Comparison of ENCODE assay signal across 34 cellular contexts in genomic region chr15:66378814-66379430, GRCh38.
"Had no signal": no experiment of that assay in that cellular context is flagged by ENCODE, and none has a peak within 500 bp of the region (broad histone marks: within the 10 kb centered on the region; RNA-seq: fewer than 3 reads in every experiment).

No MANE protein-coding gene starts in this region.

- H3K4me3 Mint-ChIP-seq: activated CD4-positive, alpha-beta memory T cell treated with anti-CD3 and anti-CD28 coated beads, Interleukin-2, amount 10 ng/mL, durations not matched to agents 7 days and 5 days; activated CD4-positive, alpha-beta T cell treated with anti-CD3 and anti-CD28 coated beads for 36 hours; activated CD4-positive, alpha-beta T cell treated with anti-CD3 and anti-CD28 coated beads, Interleukin-2, amount 10 ng/mL, durations not matched to agents 7 days and 5 days; activated CD8-positive, alpha-beta memory T cell treated with anti-CD3 and anti-CD28 coated beads, Interleukin-2, amount 10 ng/mL, durations not matched to agents 7 days and 5 days; activated CD8-positive, alpha-beta T cell treated with anti-CD3 and anti-CD28 coated beads, Interleukin-2, amount 10 ng/mL, durations not matched to agents 7 days and 5 days; activated naive CD4-positive, alpha-beta T cell treated with anti-CD3 and anti-CD28 coated beads, Interleukin-2, amount 10 ng/mL, durations not matched to agents 7 days and 5 days; activated naive CD4-positive, alpha-beta T cell treated with anti-CD3 and anti-CD28 coated beads, Interleukin-2, amount 50 U/mL, for 24 hours; activated naive CD8-positive, alpha-beta T cell; activated naive CD8-positive, alpha-beta T cell treated with anti-CD3 and anti-CD28 coated beads, Interleukin-2, amount 10 ng/mL, durations not matched to agents 7 days and 5 days; activated naive CD8-positive, alpha-beta T cell treated with anti-CD3 and anti-CD28 coated beads, Interleukin-2, amount 50 U/mL, for 24 hours; activated T-cell treated with anti-CD3 and anti-CD28 coated beads, Interleukin-2, amount 50 U/mL, for 24 hours; brain; central memory CD8-positive, alpha-beta T cell; T-helper 1 cell treated with Interleukin-12 subunit alpha and Interleukin-12 subunit beta and Interleukin-4 antibody, amounts not matched to agents 30 μg/mL and 1 μg/mL, for 36 hours; T-helper 2 cell treated with Interferon-gamma antibody and Interleukin-4, amounts not matched to agents 5 μg/mL and 100 μg/mL, for 36 hours had no signal

- DNase-seq: activated CD4-positive, alpha-beta memory T cell treated with anti-CD3 and anti-CD28 coated beads, Interleukin-2, amount 10 ng/mL, durations not matched to agents 7 days and 5 days; activated CD4-positive, alpha-beta T cell treated with anti-CD3 and anti-CD28 coated beads for 1 hour; activated CD4-positive, alpha-beta T cell treated with anti-CD3 and anti-CD28 coated beads for 36 hours; activated CD4-positive, alpha-beta T cell treated with anti-CD3 and anti-CD28 coated beads for 48 hours; activated CD4-positive, alpha-beta T cell treated with anti-CD3 and anti-CD28 coated beads, Interleukin-2, amount 10 ng/mL, durations not matched to agents 7 days and 5 days; activated CD4-positive, alpha-beta T cell treated with anti-CD3 and anti-CD28 coated beads, Interleukin-2, amount 50 U/mL, for 48 hours; activated CD4-positive, CD25-positive, alpha-beta regulatory T cell; activated CD8-positive, alpha-beta memory T cell treated with anti-CD3 and anti-CD28 coated beads for 24 hours; activated CD8-positive, alpha-beta memory T cell treated with anti-CD3 and anti-CD28 coated beads, Interleukin-2, amount 10 ng/mL, durations not matched to agents 7 days and 5 days; activated CD8-positive, alpha-beta memory T cell treated with anti-CD3 and anti-CD28 coated beads, Interleukin-2, amount 50 U/mL, for 48 hours; activated CD8-positive, alpha-beta T cell treated with anti-CD3 and anti-CD28 coated beads, Interleukin-2, amount 10 ng/mL, durations not matched to agents 7 days and 5 days; activated effector memory CD4-positive, alpha-beta T cell treated with Interleukin-2 at 50 U/mL for 16 hours; activated gamma-delta T cell; activated naive CD4-positive, alpha-beta T cell treated with anti-CD3 and anti-CD28 coated beads, Interleukin-2, amount 10 ng/mL, durations not matched to agents 7 days and 5 days; activated naive CD4-positive, alpha-beta T cell treated with Interleukin-2 at 50 U/mL for 16 hours; activated naive CD8-positive, alpha-beta T cell treated with anti-CD3 and anti-CD28 coated beads, Interleukin-2, amount 10 ng/mL, durations not matched to agents 7 days and 5 days; activated naive CD8-positive, alpha-beta T cell treated with anti-CD3 and anti-CD28 coated beads, Interleukin-2, amount 50 U/mL, for 24 hours; activated T-cell treated with anti-CD3 and anti-CD28 coated beads, Interleukin-2, amount 50 U/mL, for 24 hours; activated T-cell treated with anti-CD3 and anti-CD28 coated beads, Interleukin-2, amount 50 U/mL, for 48 hours; amygdala; anterior cingulate cortex; caudate nucleus; cerebellar nuclear complex; T-helper 1 cell; T-helper 2 cell; T-helper 9 cell had no signal

- H3K4me1 Mint-ChIP-seq: activated CD4-positive, alpha-beta memory T cell treated with anti-CD3 and anti-CD28 coated beads, Interleukin-2, amount 10 ng/mL, durations not matched to agents 7 days and 5 days; activated naive CD8-positive, alpha-beta T cell treated with anti-CD3 and anti-CD28 coated beads, Interleukin-2, amount 50 U/mL, for 24 hours; brain; central memory CD8-positive, alpha-beta T cell had no signal

- H3K36me3 Mint-ChIP-seq: activated naive CD8-positive, alpha-beta T cell had no signal

- H3K9me3 Mint-ChIP-seq: activated naive CD4-positive, alpha-beta T cell treated with anti-CD3 and anti-CD28 coated beads, Interleukin-2, amount 50 U/mL, for 24 hours; activated T-cell treated with anti-CD3 and anti-CD28 coated beads, Interleukin-2, amount 50 U/mL, for 24 hours; central memory CD8-positive, alpha-beta T cell had no signal

- ATAC-seq: activated CD4-positive, alpha-beta T cell treated with anti-CD3 and anti-CD28 coated beads for 36 hours; activated CD4-positive, CD25-positive, alpha-beta regulatory T cell treated with anti-CD3 and anti-CD28 coated beads, Interleukin-2, amount 50 U/mL, for 24 hours; activated CD8-positive, alpha-beta memory T cell treated with anti-CD3 and anti-CD28 coated beads, Interleukin-2, amount 10 ng/mL, durations not matched to agents 7 days and 5 days; activated CD8-positive, alpha-beta T cell treated with anti-CD3 and anti-CD28 coated beads, Interleukin-2, amount 10 ng/mL, durations not matched to agents 7 days and 5 days; activated naive CD8-positive, alpha-beta T cell treated with anti-CD3 and anti-CD28 coated beads, Interleukin-2, amount 50 U/mL, for 24 hours had no signal

- H3K27me3 Mint-ChIP-seq: activated CD4-positive, alpha-beta memory T cell treated with anti-CD3 and anti-CD28 coated beads, Interleukin-2, amount 10 ng/mL, durations not matched to agents 7 days and 5 days; activated CD4-positive, alpha-beta T cell treated with anti-CD3 and anti-CD28 coated beads for 36 hours; activated CD4-positive, alpha-beta T cell treated with anti-CD3 and anti-CD28 coated beads, Interleukin-2, amount 10 ng/mL, durations not matched to agents 7 days and 5 days; activated CD8-positive, alpha-beta memory T cell treated with anti-CD3 and anti-CD28 coated beads, Interleukin-2, amount 10 ng/mL, durations not matched to agents 7 days and 5 days; activated naive CD4-positive, alpha-beta T cell treated with anti-CD3 and anti-CD28 coated beads, Interleukin-2, amount 10 ng/mL, durations not matched to agents 7 days and 5 days; activated naive CD4-positive, alpha-beta T cell treated with anti-CD3 and anti-CD28 coated beads, Interleukin-2, amount 50 U/mL, for 24 hours; activated naive CD8-positive, alpha-beta T cell; activated naive CD8-positive, alpha-beta T cell treated with anti-CD3 and anti-CD28 coated beads, Interleukin-2, amount 10 ng/mL, durations not matched to agents 7 days and 5 days; activated naive CD8-positive, alpha-beta T cell treated with anti-CD3 and anti-CD28 coated beads, Interleukin-2, amount 50 U/mL, for 24 hours; activated T-cell treated with anti-CD3 and anti-CD28 coated beads, Interleukin-2, amount 50 U/mL, for 24 hours; brain; central memory CD8-positive, alpha-beta T cell had no signal

- H3K27ac Mint-ChIP-seq: activated CD4-positive, alpha-beta memory T cell treated with anti-CD3 and anti-CD28 coated beads, Interleukin-2, amount 10 ng/mL, durations not matched to agents 7 days and 5 days; activated CD4-positive, alpha-beta T cell treated with anti-CD3 and anti-CD28 coated beads for 36 hours; activated CD4-positive, alpha-beta T cell treated with anti-CD3 and anti-CD28 coated beads, Interleukin-2, amount 10 ng/mL, durations not matched to agents 7 days and 5 days; activated CD8-positive, alpha-beta memory T cell treated with anti-CD3 and anti-CD28 coated beads, Interleukin-2, amount 10 ng/mL, durations not matched to agents 7 days and 5 days; activated CD8-positive, alpha-beta T cell treated with anti-CD3 and anti-CD28 coated beads, Interleukin-2, amount 10 ng/mL, durations not matched to agents 7 days and 5 days; activated naive CD4-positive, alpha-beta T cell treated with anti-CD3 and anti-CD28 coated beads, Interleukin-2, amount 10 ng/mL, durations not matched to agents 7 days and 5 days; activated naive CD4-positive, alpha-beta T cell treated with anti-CD3 and anti-CD28 coated beads, Interleukin-2, amount 50 U/mL, for 24 hours; activated naive CD8-positive, alpha-beta T cell; activated naive CD8-positive, alpha-beta T cell treated with anti-CD3 and anti-CD28 coated beads, Interleukin-2, amount 10 ng/mL, durations not matched to agents 7 days and 5 days; activated naive CD8-positive, alpha-beta T cell treated with anti-CD3 and anti-CD28 coated beads, Interleukin-2, amount 50 U/mL, for 24 hours; activated T-cell treated with anti-CD3 and anti-CD28 coated beads, Interleukin-2, amount 50 U/mL, for 24 hours; activated T-helper 2 cell treated with anti-CD3 and anti-CD28 coated beads, Interferon-gamma antibody, Interleukin-2, Interleukin-4, amounts not matched to agents 10 μg/mL and 5 μg/mL and 100 μg/mL, durations not matched to agents 14 hours and 24 hours and 36 hours; brain; T-helper 1 cell treated with Interleukin-12 subunit alpha and Interleukin-12 subunit beta and Interleukin-4 antibody, amounts not matched to agents 30 μg/mL and 1 μg/mL, for 36 hours; T-helper 2 cell treated with Interferon-gamma antibody and Interleukin-4, amounts not matched to agents 5 μg/mL and 100 μg/mL, for 36 hours had no signal
